In the genomic region with DNA sequence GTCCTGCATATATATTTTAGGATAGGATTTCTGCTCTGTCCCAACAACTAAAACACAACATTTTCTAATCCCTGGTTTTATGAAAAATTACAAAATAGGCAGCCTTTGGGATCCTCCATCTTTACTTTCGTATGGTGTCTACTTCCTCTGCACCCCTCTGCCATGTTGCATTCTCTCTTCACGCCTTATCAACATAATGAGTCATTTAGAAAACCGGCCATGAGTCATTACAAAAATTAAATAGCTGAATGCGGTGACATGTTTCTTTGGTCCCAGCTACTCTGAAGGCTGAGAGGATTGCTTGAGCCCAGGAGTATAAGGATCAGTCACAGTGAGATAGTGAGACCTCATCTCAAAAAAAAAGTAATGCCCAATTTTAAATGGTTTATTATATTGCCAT, we compare ENCODE assay signal across 9 cellular contexts.
A peak's percentile ranks its signal among the peaks of the same experiment; 100 is the strongest.
DNase-seq lines count a peak whose midpoint lies in the region; ATAC-seq, FAIRE-seq and TF ChIP-seq lines count a peak whose summit lies in the region.
"Had no signal": no experiment of that assay in that cellular context is flagged by ENCODE, and none has a peak within 500 bp of the region (broad histone marks: within the 10 kb centered on the region; RNA-seq: fewer than 3 reads in every experiment).

No MANE protein-coding gene starts in this region.

- intact Hi-C loops in endothelial cell of umbilical vein (cut with micrococcal nuclease) = no loop called here
- intact Hi-C loops in Right ventricle myocardium superior (cut with DNase I) = no loop called here

- POLR2A ChIA-PET in endothelial cell of umbilical vein (lab: Charles Lee) = no interaction called here

- no peaks in the 10 kb centered on the region for H3K27me3 ChIP-seq in endothelial cell of umbilical vein (ENCODE audit: control insufficient read depth in 2 of 2, insufficient read depth in 2 of 2, low read length in 2 of 2)

- H3K4me3 ChIP-seq in endothelial cell of umbilical vein (replicated peaks in 1 of 3; ENCODE audit: insufficient read depth in 1 of 3, low read depth in 1 of 3, low read length in 3 of 3) = no peak overlapping the region

- TF ChIP-seq POLR2A in endothelial cell of umbilical vein (IDR thresholded peaks at IDR 0.05; ENCODE audit: low read depth, low read length) = no peak

- DNase-seq in endothelial cell of umbilical vein (ENCODE audit: low read depth, low spot score) (peak; percentile 78), Right ventricle myocardium superior (no peak), DMS 273 (lab: John Stamatoyannopoulos, UW; ENCODE audit: unreplicated experiment) (no peak), iPS-NIHi7 (ENCODE audit: extremely low spot score) (no peak)

- no peaks in the 10 kb centered on the region for H3K9me3 ChIP-seq in endothelial cell of umbilical vein (replicated peaks; ENCODE audit: control insufficient read depth, insufficient read depth, low read length)

- peak overlapping the region; percentile 99 for H3K27ac ChIP-seq in endothelial cell of umbilical vein (ENCODE audit: insufficient read depth, low read depth, low read length)

- H3K4me2 ChIP-seq in endothelial cell of umbilical vein (ENCODE audit: insufficient read depth, low read length) = no peak overlapping the region

- FAIRE-seq in endothelial cell of umbilical vein (lab: Jason Lieb, UNC) = peak; percentile 73
- FAIRE-seq: islet of Langerhans had no signal

- no peaks in the 10 kb centered on the region for H3K36me3 ChIP-seq in endothelial cell of umbilical vein (ENCODE audit: control insufficient read depth in 2 of 2, extremely low read depth in 1 of 2, insufficient read depth in 2 of 2, low read length in 2 of 2)

- CTCF ChIA-PET in endothelial cell of umbilical vein (lab: Charles Lee) = interaction anchor here (1.0 kb wide), 1 partner anchor 38 kb away, joined by 4 read pairs; no protein-coding TSS in a partner anchor

- H3K9me1 ChIP-seq in endothelial cell of umbilical vein (replicated peaks; ENCODE audit: control insufficient read depth, extremely low read depth, insufficient read depth, low read length) = no peaks in the 10 kb centered on the region

- H3K9ac ChIP-seq in endothelial cell of umbilical vein (replicated peaks; ENCODE audit: extremely low read depth, insufficient read depth, low read length) = peak overlapping the region; percentile 4

- H3K79me2 ChIP-seq in endothelial cell of umbilical vein (ENCODE audit: control insufficient read depth, insufficient read depth, low read length) = no peaks in the 10 kb centered on the region

- peak; percentile 89 for ATAC-seq in GM18502 (IDR thresholded peaks at IDR 0.05; ENCODE audit: poor library complexity, unreplicated experiment)
- peak; percentile 79 for ATAC-seq in GM21529 (IDR thresholded peaks at IDR 0.05; ENCODE audit: unreplicated experiment)
- peak; percentile 67 for ATAC-seq in HG03521 (IDR thresholded peaks at IDR 0.05; ENCODE audit: unreplicated experiment)
- ATAC-seq in Right ventricle myocardium superior (ENCODE audit: poor library complexity) = no peak
- no peak for ATAC-seq in GM19324 (IDR thresholded peaks at IDR 0.05; ENCODE audit: low FRiP score, unreplicated experiment)

- BruUV-seq in endothelial cell of umbilical vein (replicated peaks; lab: Mats Ljungman, UMichigan) = no TSS peak

- no peak overlapping the region for H2AFZ ChIP-seq in endothelial cell of umbilical vein (ENCODE audit: low read depth, low read length)

- peaks cover 35% of the 10 kb centered on the region for H3K4me1 ChIP-seq in endothelial cell of umbilical vein (ENCODE audit: control insufficient read depth, extremely low read depth, insufficient read depth, low read length)

- dilution Hi-C loops in endothelial cell of umbilical vein (cut with MboI; ENCODE audit: extremely low pct_ligation_motif_present, low sequenced_read_pairs) = no loop called here

- H4K20me1 ChIP-seq in endothelial cell of umbilical vein (replicated peaks; ENCODE audit: control insufficient read depth, extremely low read depth, insufficient read depth, low read length) = no peaks in the 10 kb centered on the region

- TF ChIP-seq CTCF in endothelial cell of umbilical vein (IDR thresholded peaks at IDR 0.05; ENCODE audit: extremely low read depth in 1 of 2, insufficient read depth in 1 of 2, low read depth in 1 of 2, low read length in 2 of 2) = no peak

TF ChIP-seq in endothelial cell of umbilical vein, 7 proteins besides CTCF, POLR2A, EP300 and RAD21:
- no peak for TF ChIP-seq EZH2 (IDR thresholded peaks at IDR 0.05; ENCODE audit: borderline replicate concordance, low read depth, low read length, severe bottlenecking)
- TF ChIP-seq POLR2AphosphoS5 (IDR thresholded peaks at IDR 0.05; ENCODE audit: insufficient read depth, low read depth, low read length) = peak; percentile 57
- TF ChIP-seq GATA2 (IDR thresholded peaks at IDR 0.05; ENCODE audit: insufficient read depth, insufficient read length, low read depth, low read length) = peak; percentile 55
- no peak for TF ChIP-seq MYC (IDR thresholded peaks at IDR 0.05; ENCODE audit: low read depth, low read length)
- TF ChIP-seq, protein P1, sequence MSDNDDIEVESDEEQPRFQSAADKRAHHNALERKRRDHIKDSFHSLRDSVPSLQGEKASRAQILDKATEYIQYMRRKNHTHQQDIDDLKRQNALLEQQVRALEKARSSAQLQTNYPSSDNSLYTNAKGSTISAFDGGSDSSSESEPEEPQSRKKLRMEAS (IDR thresholded peaks at IDR 0.05; ENCODE audit: insufficient read depth, insufficient read length) = no peak
- TF ChIP-seq FOS (IDR thresholded peaks at IDR 0.05; ENCODE audit: borderline replicate concordance, insufficient read depth, low read length) = peak; percentile 95
- peak; percentile 98 for TF ChIP-seq JUN (IDR thresholded peaks at IDR 0.05; ENCODE audit: borderline replicate concordance, insufficient read depth, insufficient read length, low read depth)

Comparison
In these comparisons a context has a peak if more than half of its experiments do, and no peak if none do; other contexts are left out.
1. ATAC-seq: peak in GM18502 (single experiment), GM21529 (single experiment) and HG03521 (single experiment); none in Right ventricle myocardium superior (single experiment) and GM19324 (single experiment).